2 cellular contexts compared by ENCODE assay signal in genomic region chr5:127840198-127840524, GRCh38.
TF ChIP-seq lines count a peak whose summit lies in the region.

No MANE protein-coding gene starts in this region.

TF ChIP-seq in SK-N-SH, 30 proteins besides CTCF, POLR2A, EP300 and RAD21 (continued from another document):
- no peak for TF ChIP-seq IRF3 (IDR thresholded peaks at IDR 0.05; ENCODE audit: low read depth, low read length)
- no peak for TF ChIP-seq FOSL2 (IDR thresholded peaks at IDR 0.05; ENCODE audit: borderline replicate concordance, low read depth)

TF ChIP-seq in SK-N-SH treated with all-trans-retinoic acid at 6 μM for 48 hours, 23 proteins besides CTCF, POLR2A, EP300 and RAD21 (continued from another document):
- no peak for TF ChIP-seq CSRNP3 (CRISPR knock-in tag; IDR thresholded peaks at IDR 0.05)
